In the genomic region with DNA sequence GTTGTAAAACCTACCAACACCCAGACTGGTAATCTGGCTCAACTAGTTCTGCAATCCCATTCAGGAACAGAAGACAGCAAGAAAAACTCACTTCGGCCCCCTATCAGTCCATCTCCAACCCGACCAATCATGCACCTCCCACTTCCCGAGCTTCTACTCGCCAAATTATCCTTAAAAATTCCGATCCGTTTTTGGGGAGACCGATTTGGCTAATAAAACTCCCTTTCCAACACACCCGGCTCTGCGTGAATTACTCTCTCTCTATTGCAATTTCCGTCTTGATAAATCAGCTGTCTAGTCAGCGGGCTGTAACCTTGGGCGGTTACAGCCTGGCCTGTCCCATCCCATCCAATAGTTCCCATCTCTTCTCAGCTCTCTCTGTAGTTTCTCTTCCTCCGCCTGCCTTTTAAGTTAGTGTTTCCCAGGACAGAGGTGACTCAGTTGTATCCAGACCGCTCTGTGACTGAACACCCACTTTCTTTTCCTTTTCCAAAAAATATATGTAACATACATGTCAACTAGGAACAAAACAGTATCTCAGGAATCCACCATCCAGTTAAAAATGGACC, we compare ENCODE assay signal across 8 cellular contexts. TPM values are rescaled to one million over a fixed set of nuclear protein-coding genes. Genes with fewer than 3 reads are reported as not detected.
DNase-seq lines count a peak whose midpoint lies in the region; ATAC-seq and TF ChIP-seq lines count a peak whose summit lies in the region.

No MANE protein-coding gene starts in this region.

- peak overlapping the region; percentile 76 to 91 (median 87) for H3K4me3 ChIP-seq in fibroblast of lung (replicated peaks in 1 of 4; ENCODE audit: control extremely low read depth in 1 of 4, insufficient read depth in 1 of 4, low read depth in 3 of 4, low read length in 4 of 4)

- TF ChIP-seq CTCF in fibroblast of lung (conservative IDR thresholded peaks at IDR 0.05 in 1 of 2, IDR thresholded peaks at IDR 0.05 in 1 of 2; ENCODE audit: low read depth in 1 of 2, low read length in 2 of 2) (no peak), nephron (IDR thresholded peaks at IDR 0.05; ENCODE audit: unreplicated experiment in 3 of 3) (no peak)

- peaks cover 6% of the 10 kb centered on the region for H3K4me1 ChIP-seq in fibroblast of lung (ENCODE audit: control insufficient read depth, extremely low read depth, insufficient read depth, low read length)

- peaks cover 73% of the 10 kb centered on the region for H3K4me1 Mint-ChIP-seq in nephron

- H3K36me3 ChIP-seq in fibroblast of lung (ENCODE audit: control insufficient read depth, insufficient read depth, low read length), result peaks cover 2% of the 10 kb centered on the region

- no peaks in the 10 kb centered on the region for H3K27me3 Mint-ChIP-seq in nephron (ENCODE audit: low read depth)

- DNase-seq in Daoy (ENCODE audit: low read depth) (peak; percentile 65), KG1 (lab: John Stamatoyannopoulos, UW) (peak; percentile 66), fibroblast of lung (ENCODE audit: low read depth in 2 of 2) (peak; percentile 67 to 72), pons (ENCODE audit: low spot score) (no peak)
- DNase-seq in activated CD4-positive, alpha-beta T cell treated with anti-CD3 and anti-CD28 coated beads, Interleukin-2, amount 50 U/mL, for 1 hour, result peak; percentile 8

- H3K79me2 ChIP-seq in fibroblast of lung (ENCODE audit: control insufficient read depth, insufficient read depth, low read length), result peaks cover 42% of the 10 kb centered on the region

- peak overlapping the region; percentile 88 to 92 (median 88) for H3K4me3 Mint-ChIP-seq in nephron

- peak overlapping the region; percentile 77 for H2AFZ ChIP-seq in fibroblast of lung (ENCODE audit: low read length)

- peak overlapping the region; percentile 93 for H3K9ac ChIP-seq in fibroblast of lung (ENCODE audit: insufficient read depth, low read length)

- no peaks in the 10 kb centered on the region for H4K20me1 ChIP-seq in fibroblast of lung (ENCODE audit: control insufficient read depth, extremely low read depth, insufficient read depth, low read length)

- no peaks in the 10 kb centered on the region for H3K9me3 ChIP-seq in fibroblast of lung (ENCODE audit: control insufficient read depth, insufficient read depth, low read depth, low read length)

- H3K4me2 ChIP-seq in fibroblast of lung (ENCODE audit: extremely low read depth, insufficient read depth, low read length), result peak overlapping the region; percentile 100

- H3K27ac ChIP-seq in fibroblast of lung (ENCODE audit: insufficient read depth, low read length), result peak overlapping the region; percentile 99

- no peaks in the 10 kb centered on the region for H3K9me3 Mint-ChIP-seq in nephron

- peaks cover 13% of the 10 kb centered on the region for H3K36me3 Mint-ChIP-seq in nephron (ENCODE audit: low read depth)

- peak overlapping the region; percentile 96 to 97 (median 97) for H3K27ac Mint-ChIP-seq in nephron

- ATAC-seq in GM19468 (IDR thresholded peaks at IDR 0.05; ENCODE audit: extremely low read depth, unreplicated experiment), result peak; percentile 4
- ATAC-seq in HG02588 (IDR thresholded peaks at IDR 0.05; ENCODE audit: unreplicated experiment), result no peak

- no peaks in the 10 kb centered on the region for H3K27me3 ChIP-seq in fibroblast of lung (ENCODE audit: control insufficient read depth, insufficient read depth, low read length)

RNA-seq across cellular contexts. Expression of a gene that starts 0.8 kb away (rescaled TPM):
- 28.1 and 34.7 TPM in 2 replicates for total RNA-seq in Daoy (2014; rRNA removed; shearing (Covaris generic))
- total RNA-seq in fibroblast of lung, result 26.5 and 41.6 TPM in 2 replicates
- polyA plus RNA-seq in fibroblast of lung, result 33.6 and 45.3 TPM in 2 replicates
- 27.5 and 38.8 TPM in 2 replicates for polyA plus RNA-seq in fibroblast of lung (2012)
- 51.0 and 85.2 TPM in 2 replicates for polyA minus RNA-seq in fibroblast of lung (ENCODE audit: low replicate concordance)
